In genomic region chr5:68239485-68239884, GRCh38 we compare ENCODE assay signal across 1 cellular context.
TF ChIP-seq lines count a peak whose summit lies in the region.

No MANE protein-coding gene starts in this region.

TF ChIP-seq in GM12878, 131 proteins besides CTCF, POLR2A, EP300 and RAD21 (continued from another document):
- TF ChIP-seq, protein P1, sequence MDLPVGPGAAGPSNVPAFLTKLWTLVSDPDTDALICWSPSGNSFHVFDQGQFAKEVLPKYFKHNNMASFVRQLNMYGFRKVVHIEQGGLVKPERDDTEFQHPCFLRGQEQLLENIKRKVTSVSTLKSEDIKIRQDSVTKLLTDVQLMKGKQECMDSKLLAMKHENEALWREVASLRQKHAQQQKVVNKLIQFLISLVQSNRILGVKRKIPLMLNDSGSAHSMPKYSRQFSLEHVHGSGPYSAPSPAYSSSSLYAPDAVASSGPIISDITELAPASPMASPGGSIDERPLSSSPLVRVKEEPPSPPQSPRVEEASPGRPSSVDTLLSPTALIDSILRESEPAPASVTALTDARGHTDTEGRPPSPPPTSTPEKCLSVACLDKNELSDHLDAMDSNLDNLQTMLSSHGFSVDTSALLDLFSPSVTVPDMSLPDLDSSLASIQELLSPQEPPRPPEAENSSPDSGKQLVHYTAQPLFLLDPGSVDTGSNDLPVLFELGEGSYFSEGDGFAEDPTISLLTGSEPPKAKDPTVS (IDR thresholded peaks at IDR 0.05; ENCODE audit: low read depth, low read length): no peak
- TF ChIP-seq CBFB (IDR thresholded peaks at IDR 0.05; ENCODE audit: low read depth) (no peak), JUNB (IDR thresholded peaks at IDR 0.05) (no peak), NFXL1 (IDR thresholded peaks at IDR 0.05; ENCODE audit: borderline replicate concordance) (no peak), CREM (IDR thresholded peaks at IDR 0.05; ENCODE audit: low read depth) (peak; percentile 71; the same call in 1 of the 2 replicates), ZNF207 (IDR thresholded peaks at IDR 0.05; ENCODE audit: borderline replicate concordance) (no peak), ATF7 (IDR thresholded peaks at IDR 0.05; ENCODE audit: low read depth) (0 out of 2 replicates have a peak, but pooled peaks have one; percentile 13), ZNF384 (IDR thresholded peaks at IDR 0.05; ENCODE audit: borderline replicate concordance, low read depth, low read length) (no peak), IKZF1 (conservative IDR thresholded peaks at IDR 0.05) (0 out of 2 replicates have a peak, but pooled peaks have one; percentile 7), ZBTB4 (CRISPR knock-in tag; IDR thresholded peaks at IDR 0.05) (no peak), IKZF2 (IDR thresholded peaks at IDR 0.05) (peak; percentile 20 to 47; a peak in 1 of 4 replicates)
- TF ChIP-seq, protein P2, sequence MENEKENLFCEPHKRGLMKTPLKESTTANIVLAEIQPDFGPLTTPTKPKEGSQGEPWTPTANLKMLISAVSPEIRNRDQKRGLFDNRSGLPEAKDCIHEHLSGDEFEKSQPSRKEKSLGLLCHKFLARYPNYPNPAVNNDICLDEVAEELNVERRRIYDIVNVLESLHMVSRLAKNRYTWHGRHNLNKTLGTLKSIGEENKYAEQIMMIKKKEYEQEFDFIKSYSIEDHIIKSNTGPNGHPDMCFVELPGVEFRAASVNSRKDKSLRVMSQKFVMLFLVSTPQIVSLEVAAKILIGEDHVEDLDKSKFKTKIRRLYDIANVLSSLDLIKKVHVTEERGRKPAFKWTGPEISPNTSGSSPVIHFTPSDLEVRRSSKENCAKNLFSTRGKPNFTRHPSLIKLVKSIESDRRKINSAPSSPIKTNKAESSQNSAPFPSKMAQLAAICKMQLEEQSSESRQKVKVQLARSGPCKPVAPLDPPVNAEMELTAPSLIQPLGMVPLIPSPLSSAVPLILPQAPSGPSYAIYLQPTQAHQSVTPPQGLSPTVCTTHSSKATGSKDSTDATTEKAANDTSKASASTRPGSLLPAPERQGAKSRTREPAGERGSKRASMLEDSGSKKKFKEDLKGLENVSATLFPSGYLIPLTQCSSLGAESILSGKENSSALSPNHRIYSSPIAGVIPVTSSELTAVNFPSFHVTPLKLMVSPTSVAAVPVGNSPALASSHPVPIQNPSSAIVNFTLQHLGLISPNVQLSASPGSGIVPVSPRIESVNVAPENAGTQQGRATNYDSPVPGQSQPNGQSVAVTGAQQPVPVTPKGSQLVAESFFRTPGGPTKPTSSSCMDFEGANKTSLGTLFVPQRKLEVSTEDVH (IDR thresholded peaks at IDR 0.05; ENCODE audit: low read depth, partially characterized antibody): no peak
- TF ChIP-seq, protein P3, sequence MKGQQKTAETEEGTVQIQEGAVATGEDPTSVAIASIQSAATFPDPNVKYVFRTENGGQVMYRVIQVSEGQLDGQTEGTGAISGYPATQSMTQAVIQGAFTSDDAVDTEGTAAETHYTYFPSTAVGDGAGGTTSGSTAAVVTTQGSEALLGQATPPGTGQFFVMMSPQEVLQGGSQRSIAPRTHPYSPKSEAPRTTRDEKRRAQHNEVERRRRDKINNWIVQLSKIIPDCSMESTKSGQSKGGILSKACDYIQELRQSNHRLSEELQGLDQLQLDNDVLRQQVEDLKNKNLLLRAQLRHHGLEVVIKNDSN (IDR thresholded peaks at IDR 0.05; ENCODE audit: borderline replicate concordance, extremely low read length, insufficient read depth, low read depth, low read length): no peak
TF ChIP-seq in GM12878: peak in this region for 11.
